In genomic region chr12:96033549-96034389, GRCh38 we compare ENCODE assay signal across 10 cellular contexts. TPM values are rescaled to one million over a fixed set of nuclear protein-coding genes. Genes with fewer than 3 reads are reported as not detected.
A peak's percentile ranks its signal among the peaks of the same experiment; 100 is the strongest.
DNase-seq lines count a peak whose midpoint lies in the region; ATAC-seq and TF ChIP-seq lines count a peak whose summit lies in the region.
"Had no signal": no experiment of that assay in that cellular context is flagged by ENCODE, and none has a peak within 500 bp of the region (broad histone marks: within the 10 kb centered on the region; RNA-seq: fewer than 3 reads in every experiment).

No MANE protein-coding gene starts in this region.

- ATAC-seq in GM19463 (IDR thresholded peaks at IDR 0.05; ENCODE audit: unreplicated experiment), result no peak
- ATAC-seq in HG02884 (IDR thresholded peaks at IDR 0.05; ENCODE audit: unreplicated experiment), result no peak

- no peaks in the 10 kb centered on the region for H3K9me3 Mint-ChIP-seq in activated CD4-positive, alpha-beta memory T cell treated with anti-CD3 and anti-CD28 coated beads, Interleukin-2, amount 10 ng/mL, durations not matched to agents 7 days and 5 days

- H3K9me3 ChIP-seq in iPS-18a (ENCODE audit: control insufficient read depth, low read depth, low read length), result no peaks in the 10 kb centered on the region
- H3K9me3 ChIP-seq in stomach, result no peaks in the 10 kb centered on the region

- 42 to 54% (median 45%) methylated on average over 7 of the region's 7 CpGs for WGBS in stomach, 5 donors

- no peak for TF ChIP-seq POLR2A in stomach (IDR thresholded peaks at IDR 0.05)

- H3K4me3 ChIP-seq in iPS-18a (ENCODE audit: low read length) (peak overlapping the region; percentile 97), stomach (peak overlapping the region in 3 of 4 donors; percentile 82 to 87 (median 84))

- peak; percentile 15 for DNase-seq in DMS 273 (lab: John Stamatoyannopoulos, UW; ENCODE audit: unreplicated experiment)
- no peak for DNase-seq in DMS 273 treated with DMSO at 0.1 percent for 48 hours (lab: John Stamatoyannopoulos, UW)
- no peak for DNase-seq in activated CD4-positive, alpha-beta memory T cell treated with anti-CD3 and anti-CD28 coated beads, Interleukin-2, amount 10 ng/mL, durations not matched to agents 7 days and 5 days
- DNase-seq in stomach, result no peak
- DNase-seq in activated CD4-positive, alpha-beta T cell treated with anti-CD3 and anti-CD28 coated beads, Interleukin-2, amount 50 U/mL, for 1 hour, result no peak
- DNase-seq: NCI-H1417 treated with DMSO at 0.1 percent for 48 hours had no signal

- H3K27ac Mint-ChIP-seq in activated CD4-positive, alpha-beta memory T cell treated with anti-CD3 and anti-CD28 coated beads, Interleukin-2, amount 10 ng/mL, durations not matched to agents 7 days and 5 days, result no peak overlapping the region

- H3K27me3 ChIP-seq in iPS-18a (ENCODE audit: control insufficient read depth, insufficient read depth, low read length) (no peaks in the 10 kb centered on the region), stomach (no peaks in the 10 kb centered on the region)

- H3K4me1 Mint-ChIP-seq in activated CD4-positive, alpha-beta memory T cell treated with anti-CD3 and anti-CD28 coated beads, Interleukin-2, amount 10 ng/mL, durations not matched to agents 7 days and 5 days, result peaks cover 18% of the 10 kb centered on the region

- no peaks in the 10 kb centered on the region for H3K36me3 ChIP-seq in iPS-18a (ENCODE audit: control insufficient read depth, low read depth, low read length)
- peaks cover 0 to under 1% (median 0%) of the 10 kb centered on the region in 4 donors for H3K36me3 ChIP-seq in stomach

- no peaks in the 10 kb centered on the region for H3K27me3 Mint-ChIP-seq in activated CD4-positive, alpha-beta memory T cell treated with anti-CD3 and anti-CD28 coated beads, Interleukin-2, amount 10 ng/mL, durations not matched to agents 7 days and 5 days

- intact Hi-C loops in stomach (cut with DNase I; ENCODE audit: low total_unique reads), result no loop called here

- CTCF ChIA-PET in activated CD4-positive, alpha-beta memory T cell treated with anti-CD3 and anti-CD28 coated beads, Interleukin-2, amount 10 ng/mL, durations not matched to agents 7 days and 5 days (lab: Charles Lee), result interaction anchor here (1.2 to 1.3 kb wide), 2 partner anchors 35 to 181 kb away, joined by 3 to 5 read pairs; no protein-coding TSS in a partner anchor

- POLR2A ChIA-PET in activated CD4-positive, alpha-beta memory T cell treated with anti-CD3 and anti-CD28 coated beads, Interleukin-2, amount 10 ng/mL, durations not matched to agents 7 days and 5 days (lab: Charles Lee), result no interaction called here

- TF ChIP-seq CTCF in stomach (IDR thresholded peaks at IDR 0.05), result no peak

- H3K27ac ChIP-seq in iPS-18a (ENCODE audit: low read length) (no peak overlapping the region), stomach (peak overlapping the region in 2 of 5 donors; percentile 89 to 91)
- H3K27ac ChIP-seq: 22Rv1 had no signal

- H3K4me1 ChIP-seq in iPS-18a (ENCODE audit: control insufficient read depth, low read depth, low read length) (peaks cover 9% of the 10 kb centered on the region), stomach (peaks cover 0 to 46% (median 26%) of the 10 kb centered on the region in 4 donors)

- H3K9ac ChIP-seq in iPS-18a (ENCODE audit: low read length), result peak overlapping the region; percentile 72

- peaks cover 11% of the 10 kb centered on the region for H3K36me3 Mint-ChIP-seq in activated CD4-positive, alpha-beta memory T cell treated with anti-CD3 and anti-CD28 coated beads, Interleukin-2, amount 10 ng/mL, durations not matched to agents 7 days and 5 days (ENCODE audit: low read depth)

- H3K4me3 Mint-ChIP-seq in activated CD4-positive, alpha-beta memory T cell treated with anti-CD3 and anti-CD28 coated beads, Interleukin-2, amount 10 ng/mL, durations not matched to agents 7 days and 5 days, result peak overlapping the region; percentile 9

- no peak for TF ChIP-seq EP300 in stomach (IDR thresholded peaks at IDR 0.05)

RNA-seq across cellular contexts. Expression of gene LTA4H, which starts 1.6 kb away (rescaled TPM):
- 10 to 100 TPM; 50.7 to 52.1 TPM for total RNA-seq in activated CD4-positive, alpha-beta memory T cell treated with anti-CD3 and anti-CD28 coated beads, Interleukin-2, amount 10 ng/mL, durations not matched to agents 7 days and 5 days
- total RNA-seq in stomach, result 10 to 100 TPM; 22.6 to 91.5 (median 73.6) TPM
- polyA plus RNA-seq in stomach, result 10 to 100 TPM; 38.2 to 62.6 (median 51.6) TPM

RNA-seq across cellular contexts. Expression of gene HAL, which starts 37.6 kb away (rescaled TPM):
- total RNA-seq in activated CD4-positive, alpha-beta memory T cell treated with anti-CD3 and anti-CD28 coated beads, Interleukin-2, amount 10 ng/mL, durations not matched to agents 7 days and 5 days, result under 1 TPM; 0.18 to 0.23 TPM
- 10 to 100 TPM in 1 of 5 donors, 1 to 10 TPM in 1, under 1 TPM in 1, not detected in 2; 0.89 to 85.8 (median 2.8) TPM for total RNA-seq in stomach
- under 1 TPM in 1 of 3 donors, not detected in 2; 0.23 TPM for polyA plus RNA-seq in stomach
